Comparison of ENCODE assay signal across 13 cellular contexts in genomic region chr22:48937032-48937639, GRCh38.
"Had no signal": no experiment of that assay in that cellular context is flagged by ENCODE, and none has a peak within 500 bp of the region (broad histone marks: within the 10 kb centered on the region; RNA-seq: fewer than 3 reads in every experiment).

No MANE protein-coding gene starts in this region.

- H3K27ac ChIP-seq: VCaP had no signal

- H3K9me3 ChIP-seq: SK-N-SH had no signal

- DNase-seq: activated CD4-positive, alpha-beta T cell treated with anti-CD3 and anti-CD28 coated beads for 36 hours; activated gamma-delta T cell; activated T-cell treated with anti-CD3 and anti-CD28 coated beads, Interleukin-2, amount 50 U/mL, for 1 hour; amygdala; dermis blood vessel endothelial cell; immature natural killer cell; left colon; nucleus accumbens; SK-N-SH; stimulated activated CD4-positive, alpha-beta T cell treated with anti-CD3 and anti-CD28 coated beads, Interleukin-4, amount 100 ng/mL, for 1 hour; T-helper 1 cell; trophoblast cell had no signal

- ATAC-seq: activated CD4-positive, alpha-beta T cell treated with anti-CD3 and anti-CD28 coated beads for 36 hours; left colon had no signal
